ENCODE assay signal across 1 cellular context in the genomic region with DNA sequence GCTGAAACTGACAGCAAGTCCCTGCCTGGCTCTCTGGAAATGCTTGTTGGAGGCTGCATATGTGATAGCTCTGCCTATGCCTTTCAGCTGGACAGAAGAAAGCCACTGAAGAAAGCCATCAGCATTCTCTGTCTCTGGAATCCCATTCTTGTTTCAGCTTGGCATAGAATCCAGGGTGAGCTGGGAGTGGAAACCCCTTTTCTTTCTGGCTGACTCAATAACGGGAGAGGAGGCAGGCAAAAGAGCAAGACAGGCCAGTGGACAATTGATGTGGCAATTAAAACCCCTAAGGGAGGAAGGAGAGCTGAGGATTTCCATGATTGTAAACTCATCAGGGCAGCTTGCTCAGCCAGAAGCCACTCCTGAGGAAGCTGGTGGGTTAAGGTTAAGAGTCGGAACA.
TF ChIP-seq lines count a peak whose summit lies in the region.

No MANE protein-coding gene starts in this region.

TF ChIP-seq in HepG2, 621 proteins besides CTCF, POLR2A, EP300 and RAD21 (continued from another document):
- TF ChIP-seq KLF13 (CRISPR knock-in tag; IDR thresholded peaks at IDR 0.05) (no peak), ZNF234 (CRISPR knock-in tag; conservative IDR thresholded peaks at IDR 0.05) (no peak), REXO4 (CRISPR knock-in tag; IDR thresholded peaks at IDR 0.05; ENCODE audit: borderline replicate concordance) (no peak), TGIF2 (CRISPR knock-in tag; IDR thresholded peaks at IDR 0.05) (no peak), ZNF501 (CRISPR knock-in tag; IDR thresholded peaks at IDR 0.05) (no peak), ZNF549 (CRISPR knock-in tag; IDR thresholded peaks at IDR 0.05) (no peak)
- TF ChIP-seq, protein P1, sequence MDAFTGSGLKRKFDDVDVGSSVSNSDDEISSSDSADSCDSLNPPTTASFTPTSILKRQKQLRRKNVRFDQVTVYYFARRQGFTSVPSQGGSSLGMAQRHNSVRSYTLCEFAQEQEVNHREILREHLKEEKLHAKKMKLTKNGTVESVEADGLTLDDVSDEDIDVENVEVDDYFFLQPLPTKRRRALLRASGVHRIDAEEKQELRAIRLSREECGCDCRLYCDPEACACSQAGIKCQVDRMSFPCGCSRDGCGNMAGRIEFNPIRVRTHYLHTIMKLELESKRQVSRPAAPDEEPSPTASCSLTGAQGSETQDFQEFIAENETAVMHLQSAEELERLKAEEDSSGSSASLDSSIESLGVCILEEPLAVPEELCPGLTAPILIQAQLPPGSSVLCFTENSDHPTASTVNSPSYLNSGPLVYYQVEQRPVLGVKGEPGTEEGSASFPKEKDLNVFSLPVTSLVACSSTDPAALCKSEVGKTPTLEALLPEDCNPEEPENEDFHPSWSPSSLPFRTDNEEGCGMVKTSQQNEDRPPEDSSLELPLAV (CRISPR knock-in tag; conservative IDR thresholded peaks at IDR 0.05; ENCODE audit: low read depth): no peak
TF ChIP-seq in HepG2: peak in this region for 0.
